9 cellular contexts compared by ENCODE assay signal in genomic region chr7:7971308-7972040, GRCh38. TPM values are rescaled to one million over a fixed set of nuclear protein-coding genes. Genes with fewer than 3 reads are reported as not detected.
A peak's percentile ranks its signal among the peaks of the same experiment; 100 is the strongest.
DNase-seq lines count a peak whose midpoint lies in the region; ATAC-seq, FAIRE-seq and TF ChIP-seq lines count a peak whose summit lies in the region.
"Had no signal": no experiment of that assay in that cellular context is flagged by ENCODE, and none has a peak within 500 bp of the region (broad histone marks: within the 10 kb centered on the region; RNA-seq: fewer than 3 reads in every experiment).

No MANE protein-coding gene starts in this region.

- no peak overlapping the region for H3K27ac Mint-ChIP-seq in CD4-positive, CD25-positive, alpha-beta regulatory T cell
- H3K27ac Mint-ChIP-seq: activated T-cell treated with anti-CD3 and anti-CD28 coated beads, Interleukin-2, amount 50 U/mL, for 72 hours had no signal

- peak overlapping the region; percentile 11 for H2AFZ ChIP-seq in neural cell (ENCODE audit: low read depth, low read length)

- no peaks in the 10 kb centered on the region for H3K36me3 ChIP-seq in CD4-positive, CD25-positive, alpha-beta regulatory T cell (ENCODE audit: control insufficient read depth, insufficient read depth, low read length)
- H3K36me3 ChIP-seq in HUES64 (ENCODE audit: insufficient read depth, low read length) (no peaks in the 10 kb centered on the region), neural cell (ENCODE audit: insufficient read depth, low read length) (no peaks in the 10 kb centered on the region), small intestine (ENCODE audit: control insufficient read depth in 2 of 2, insufficient read depth in 2 of 2, low read length in 2 of 2) (no peaks in the 10 kb centered on the region)

- H3F3A ChIP-seq in neural cell (ENCODE audit: insufficient read depth, low read length, poor library complexity, severe bottlenecking) = no peaks in the 10 kb centered on the region

- H3K27me3 ChIP-seq in CD4-positive, CD25-positive, alpha-beta regulatory T cell (ENCODE audit: control insufficient read depth, insufficient read depth, low read length) = no peaks in the 10 kb centered on the region
- H3K27me3 ChIP-seq in HUES64 (ENCODE audit: insufficient read depth, low read length) (no peaks in the 10 kb centered on the region), neural cell (ENCODE audit: insufficient read depth, low read depth, low read length) (no peaks in the 10 kb centered on the region), small intestine (ENCODE audit: control insufficient read depth in 2 of 2, insufficient read depth in 2 of 2, low read length in 2 of 2) (no peaks in the 10 kb centered on the region)

- peak overlapping the region; percentile 84 for H3K27ac ChIP-seq in CD4-positive, CD25-positive, alpha-beta regulatory T cell (ENCODE audit: insufficient read depth, low read length, poor library complexity, severe bottlenecking)
- no peak overlapping the region for H3K27ac ChIP-seq in HUES64 (ENCODE audit: low read depth, low read length)
- peak overlapping the region; percentile 68 for H3K27ac ChIP-seq in neural cell (ENCODE audit: low read length)
- H3K27ac ChIP-seq in small intestine (ENCODE audit: low read depth in 1 of 2, low read length in 1 of 2) = no peak overlapping the region

- H3K4me1 ChIP-seq in CD4-positive, CD25-positive, alpha-beta regulatory T cell (ENCODE audit: control insufficient read depth, insufficient read depth, low read length, poor library complexity, severe bottlenecking) = peaks cover 60% of the 10 kb centered on the region
- H3K4me1 ChIP-seq in HUES64 (ENCODE audit: insufficient read depth, low read length) = peaks cover 41% of the 10 kb centered on the region
- no peaks in the 10 kb centered on the region for H3K4me1 ChIP-seq in small intestine (ENCODE audit: control insufficient read depth in 2 of 2, insufficient read depth in 1 of 2, low read depth in 1 of 2, low read length in 1 of 2)

- TF ChIP-seq EP300 in neural cell (conservative IDR thresholded peaks at IDR 0.05; ENCODE audit: poor library complexity, severe bottlenecking) = no peak

- no peaks in the 10 kb centered on the region for H3K9me3 ChIP-seq in CD4-positive, CD25-positive, alpha-beta regulatory T cell (ENCODE audit: control insufficient read depth in 2 of 2, low read length in 2 of 2)
- H3K9me3 ChIP-seq in HUES64 (ENCODE audit: insufficient read depth, low read depth, low read length) = no peaks in the 10 kb centered on the region
- H3K9me3 ChIP-seq in neural cell (ENCODE audit: low read length) = no peaks in the 10 kb centered on the region
- H3K9me3 ChIP-seq in small intestine (ENCODE audit: control insufficient read depth, low read depth) = no peaks in the 10 kb centered on the region

- H4K20me1 ChIP-seq in neural cell (ENCODE audit: insufficient read depth) = no peaks in the 10 kb centered on the region

- peaks cover 24 to 40% (median 36%) of the 10 kb centered on the region in 4 donors for H3K4me1 Mint-ChIP-seq in CD4-positive, CD25-positive, alpha-beta regulatory T cell

- 84% methylated on average over 8 of the region's 9 CpGs for WGBS in HUES64
- WGBS in small intestine, 3 donors = 79 to 87% (median 81%) methylated on average over 9 of the region's 9 CpGs

- H3K36me3 Mint-ChIP-seq in CD4-positive, CD25-positive, alpha-beta regulatory T cell = no peaks in the 10 kb centered on the region

- TF ChIP-seq CTCF in neural cell (IDR thresholded peaks at IDR 0.05; ENCODE audit: poor library complexity, severe bottlenecking) = no peak

- no peak overlapping the region for H3K4me3 Mint-ChIP-seq in CD4-positive, CD25-positive, alpha-beta regulatory T cell
- H3K4me3 Mint-ChIP-seq: activated T-cell treated with anti-CD3 and anti-CD28 coated beads, Interleukin-2, amount 50 U/mL, for 72 hours had no signal

- FAIRE-seq in small intestine (lab: Jason Lieb, UNC) = no peak

- peak overlapping the region; percentile 99 for H3K4me3 ChIP-seq in CD4-positive, CD25-positive, alpha-beta regulatory T cell (ENCODE audit: low read depth, low read length)
- H3K4me3 ChIP-seq in HUES64 (ENCODE audit: low read length) (peak overlapping the region; percentile 88), neural cell (ENCODE audit: low read length) (peak overlapping the region; percentile 79), small intestine (ENCODE audit: low read depth in 1 of 2, low read length in 2 of 2) (peak overlapping the region in 1 of 2 donors; percentile 87)

- no peak for ATAC-seq in CD4-positive, CD25-positive, alpha-beta regulatory T cell (ENCODE audit: low read depth in 2 of 2)
- no peak for ATAC-seq in HG02623 (IDR thresholded peaks at IDR 0.05; ENCODE audit: unreplicated experiment)
- ATAC-seq: activated T-cell treated with anti-CD3 and anti-CD28 coated beads, Interleukin-2, amount 50 U/mL, for 72 hours had no signal

- peaks cover 62% of the 10 kb centered on the region for H3K79me2 ChIP-seq in neural cell (replicated peaks; ENCODE audit: insufficient read depth, low read length)

- H3K9me3 Mint-ChIP-seq in CD4-positive, CD25-positive, alpha-beta regulatory T cell = no peaks in the 10 kb centered on the region
- H3K9me3 Mint-ChIP-seq: activated T-cell treated with anti-CD3 and anti-CD28 coated beads, Interleukin-2, amount 50 U/mL, for 72 hours had no signal

- H3K4me2 ChIP-seq in neural cell (ENCODE audit: low read length) = peak overlapping the region; percentile 96

- peak in 1 of 3 donors; percentile 21 for DNase-seq in CD4-positive, CD25-positive, alpha-beta regulatory T cell
- peak; percentile 58 for DNase-seq in cerebellar cortex (ENCODE audit: low spot score)
- no peak for DNase-seq in small intestine
- no peak for DNase-seq in UCSD-AML1 (lab: John Stamatoyannopoulos, UW; ENCODE audit: unreplicated experiment)
- no peak for DNase-seq in stimulated activated CD8-positive, alpha-beta memory T cell treated with anti-CD3 and anti-CD28 coated beads, Interleukin-4, amount 100 ng/mL, for 48 hours
- DNase-seq: activated T-cell treated with anti-CD3 and anti-CD28 coated beads, Interleukin-2, amount 50 U/mL, for 72 hours had no signal

- TF ChIP-seq RAD21 in neural cell (conservative IDR thresholded peaks at IDR 0.05) = no peak

- no peaks in the 10 kb centered on the region for H3K27me3 Mint-ChIP-seq in CD4-positive, CD25-positive, alpha-beta regulatory T cell

- H3K9me2 ChIP-seq in neural cell (ENCODE audit: insufficient read depth, low read length) = no peaks in the 10 kb centered on the region

- H3K9ac ChIP-seq in HUES64 (ENCODE audit: low read depth, low read length) (0 out of 2 replicates have a peak overlapping the region, but pooled peaks have one; percentile 3), neural cell (ENCODE audit: low read length) (peak overlapping the region; percentile 94)

TF ChIP-seq in neural cell, 6 proteins besides CTCF, POLR2A, EP300 and RAD21:
- no peak for TF ChIP-seq EZH2 (IDR thresholded peaks at IDR 0.05; ENCODE audit: borderline replicate concordance, insufficient read depth, low read length, poor library complexity, severe bottlenecking)
- no peak for TF ChIP-seq TAF1 (IDR thresholded peaks at IDR 0.05; ENCODE audit: low read depth)
- TF ChIP-seq REST (IDR thresholded peaks at IDR 0.05; ENCODE audit: borderline replicate concordance) = no peak
- TF ChIP-seq MXI1 (conservative IDR thresholded peaks at IDR 0.05; ENCODE audit: poor library complexity, severe bottlenecking) = no peak
- TF ChIP-seq SMC3 (conservative IDR thresholded peaks at IDR 0.05; ENCODE audit: poor library complexity) = no peak
- no peak for TF ChIP-seq POLR2AphosphoS5 (IDR thresholded peaks at IDR 0.05)

RNA-seq across cellular contexts. Expression of gene GLCCI1, which starts 2.9 kb away (rescaled TPM):
- total RNA-seq in CD4-positive, CD25-positive, alpha-beta regulatory T cell = 88.1 TPM
- 10 to 100 TPM; 12.6 to 36.7 (median 23.7) TPM for polyA plus RNA-seq in CD4-positive, CD25-positive, alpha-beta regulatory T cell
- 11.6 TPM for polyA plus RNA-seq in HUES64 (2013, experiment 1 of 2)
- polyA plus RNA-seq in HUES64 (2013, experiment 2 of 2) = 20.0 TPM
- polyA plus RNA-seq in neural cell (37.2 and 38.4 TPM in 2 replicates), small intestine (1 to 10 TPM; 2.7 to 6.2 (median 3.8) TPM)
- 48.5 and 48.9 TPM in 2 replicates for polyA minus RNA-seq in neural cell

Comparison
In these comparisons a context has a peak if more than half of its experiments do, and no peak if none do; other contexts are left out.
1. H3K27ac ChIP-seq: peak in CD4-positive, CD25-positive, alpha-beta regulatory T cell (single experiment) and neural cell (single experiment); none in HUES64 (single experiment) and small intestine (0 of 2).